Comparison of ENCODE assay signal across 11 cellular contexts in the genomic region with DNA sequence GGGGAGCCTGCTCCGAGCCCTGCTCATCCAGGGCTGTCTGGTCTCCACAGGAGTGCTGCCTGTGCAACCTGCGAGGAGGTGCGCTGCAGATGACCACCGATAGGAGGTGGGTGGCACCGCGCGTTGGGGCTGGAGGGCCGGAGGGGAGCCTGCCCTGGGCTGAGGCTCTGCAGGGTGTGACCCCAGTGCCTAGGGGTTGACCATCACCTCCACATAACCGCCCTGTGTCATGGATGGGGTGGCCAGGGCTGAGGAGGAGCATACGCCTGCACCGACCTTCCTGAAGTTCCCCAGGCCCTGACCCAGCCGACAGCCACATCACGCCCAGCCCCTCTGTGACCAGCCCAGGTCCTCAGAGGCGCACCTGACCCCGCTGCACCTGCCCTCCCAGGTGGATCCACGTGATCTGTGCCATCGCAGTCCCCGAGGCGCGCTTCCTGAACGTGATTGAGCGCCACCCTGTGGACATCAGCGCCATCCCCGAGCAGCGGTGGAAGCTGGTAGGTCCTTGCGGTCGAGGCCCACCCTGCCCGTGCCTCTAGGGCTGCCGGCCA.
DNase-seq lines count a peak whose midpoint lies in the region; ATAC-seq and TF ChIP-seq lines count a peak whose summit lies in the region.
"Had no signal": no experiment of that assay in that cellular context is flagged by ENCODE, and none has a peak within 500 bp of the region (broad histone marks: within the 10 kb centered on the region; RNA-seq: fewer than 3 reads in every experiment).

No MANE protein-coding gene starts in this region.

- TF ChIP-seq CTCF in chondrocyte (IDR thresholded peaks at IDR 0.05) (peak; percentile 60), tibial nerve (IDR thresholded peaks at IDR 0.05) (peak in 2 of 5 experiments; percentile 35 to 49)

- peaks cover 0 to 100% (median 15%) of the 10 kb centered on the region in 3 donors for H3K36me3 ChIP-seq in tibial nerve

- H3K9me3 Mint-ChIP-seq in chondrocyte (ENCODE audit: low read depth) (no peaks in the 10 kb centered on the region), naive B cell (peaks cover 0 to 4% (median 0%) of the 10 kb centered on the region in 7 donors)
- H3K9me3 Mint-ChIP-seq: central memory CD8-positive, alpha-beta T cell had no signal

- H3K36me3 Mint-ChIP-seq in chondrocyte (ENCODE audit: low read depth) (peaks cover 20% of the 10 kb centered on the region), naive B cell (peaks cover 8 to 14% of the 10 kb centered on the region in 2 donors)

- WGBS in tibial nerve, 2 donors: 74 to 77% methylated on average over 13 to 29 of the region's 29 CpGs

- TF ChIP-seq POLR2A in tibial nerve (IDR thresholded peaks at IDR 0.05): no peak

- peaks cover 0 to 12% (median 0%) of the 10 kb centered on the region in 4 donors for H3K4me1 ChIP-seq in tibial nerve

- H3K27ac Mint-ChIP-seq in chondrocyte (ENCODE audit: unreplicated experiment) (no peak overlapping the region), naive B cell (peak overlapping the region in 5 of 6 donors; percentile 56 to 100 (median 98))

- H3K4me1 Mint-ChIP-seq in chondrocyte (ENCODE audit: low read depth) (peaks cover 13% of the 10 kb centered on the region), naive B cell (peaks cover 33 to 58% (median 47%) of the 10 kb centered on the region in 3 donors)

- peak overlapping the region in 1 of 4 donors; percentile 3 for H3K27ac ChIP-seq in tibial nerve

- DNase-seq in NCI-H1417 (lab: John Stamatoyannopoulos, UW) (peak in 2 of 3 experiments; percentile 27 to 39), NCI-H1417 treated with DMSO at 0.1 percent for 48 hours (lab: John Stamatoyannopoulos, UW) (no peak), chondrocyte (ENCODE audit: low spot score) (no peak), naive B cell (no peak), UCSD-AML1 (lab: John Stamatoyannopoulos, UW; ENCODE audit: unreplicated experiment) (no peak), tibial nerve (ENCODE audit: low spot score in 2 of 2) (no peak)
- DNase-seq: NCI-H2171 treated with DMSO at 0.1 percent for 48 hours, spleen had no signal

- no peaks in the 10 kb centered on the region for H3K9me3 ChIP-seq in tibial nerve
- H3K9me3 ChIP-seq: spleen had no signal

- TF ChIP-seq RAD21 in Ishikawa (IDR thresholded peaks at IDR 0.05; ENCODE audit: low read depth): peak; percentile 3; the same call in 1 of the 2 replicates

- H3K4me3 Mint-ChIP-seq in chondrocyte (ENCODE audit: unreplicated experiment) (no peak overlapping the region), naive B cell (peak overlapping the region in 6 of 8 donors; percentile 16 to 92 (median 78))

- H3K27me3 ChIP-seq in tibial nerve: no peaks in the 10 kb centered on the region
- H3K27me3 ChIP-seq: spleen had no signal

- TF ChIP-seq EP300 in Ishikawa (IDR thresholded peaks at IDR 0.05; ENCODE audit: borderline replicate concordance): no peak
- TF ChIP-seq EP300 in tibial nerve (IDR thresholded peaks at IDR 0.05): no peak

- ATAC-seq in naive B cell (ENCODE audit: low read depth in 2 of 2): no peak
- ATAC-seq in HG02852 (IDR thresholded peaks at IDR 0.05; ENCODE audit: unreplicated experiment): no peak

- H3K4me3 ChIP-seq in tibial nerve: no peak overlapping the region
- H3K4me3 ChIP-seq: spleen had no signal

- H3K27me3 Mint-ChIP-seq in chondrocyte (ENCODE audit: low read depth) (no peaks in the 10 kb centered on the region), naive B cell (no peaks in the 10 kb centered on the region)
- H3K27me3 Mint-ChIP-seq: central memory CD8-positive, alpha-beta T cell had no signal

TF ChIP-seq in Ishikawa, 13 proteins besides CTCF, POLR2A, EP300 and RAD21:
- TF ChIP-seq NFIC (IDR thresholded peaks at IDR 0.05) (no peak), TCF12 (IDR thresholded peaks at IDR 0.05; ENCODE audit: low read depth) (no peak), TEAD4 (IDR thresholded peaks at IDR 0.05) (no peak), ZBTB7A (IDR thresholded peaks at IDR 0.05; ENCODE audit: low read depth) (no peak), EGR1 (IDR thresholded peaks at IDR 0.05) (no peak), CREB1 (IDR thresholded peaks at IDR 0.05; ENCODE audit: low read depth) (no peak), CEBPB (IDR thresholded peaks at IDR 0.05) (no peak), FOXM1 (IDR thresholded peaks at IDR 0.05; ENCODE audit: borderline replicate concordance, low read depth) (no peak), TAF1 (IDR thresholded peaks at IDR 0.05; ENCODE audit: low read depth) (no peak), YY1 (IDR thresholded peaks at IDR 0.05; ENCODE audit: low read depth) (no peak)
- TF ChIP-seq, protein P1, sequence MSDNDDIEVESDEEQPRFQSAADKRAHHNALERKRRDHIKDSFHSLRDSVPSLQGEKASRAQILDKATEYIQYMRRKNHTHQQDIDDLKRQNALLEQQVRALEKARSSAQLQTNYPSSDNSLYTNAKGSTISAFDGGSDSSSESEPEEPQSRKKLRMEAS (IDR thresholded peaks at IDR 0.05): no peak
- TF ChIP-seq, protein P2, sequence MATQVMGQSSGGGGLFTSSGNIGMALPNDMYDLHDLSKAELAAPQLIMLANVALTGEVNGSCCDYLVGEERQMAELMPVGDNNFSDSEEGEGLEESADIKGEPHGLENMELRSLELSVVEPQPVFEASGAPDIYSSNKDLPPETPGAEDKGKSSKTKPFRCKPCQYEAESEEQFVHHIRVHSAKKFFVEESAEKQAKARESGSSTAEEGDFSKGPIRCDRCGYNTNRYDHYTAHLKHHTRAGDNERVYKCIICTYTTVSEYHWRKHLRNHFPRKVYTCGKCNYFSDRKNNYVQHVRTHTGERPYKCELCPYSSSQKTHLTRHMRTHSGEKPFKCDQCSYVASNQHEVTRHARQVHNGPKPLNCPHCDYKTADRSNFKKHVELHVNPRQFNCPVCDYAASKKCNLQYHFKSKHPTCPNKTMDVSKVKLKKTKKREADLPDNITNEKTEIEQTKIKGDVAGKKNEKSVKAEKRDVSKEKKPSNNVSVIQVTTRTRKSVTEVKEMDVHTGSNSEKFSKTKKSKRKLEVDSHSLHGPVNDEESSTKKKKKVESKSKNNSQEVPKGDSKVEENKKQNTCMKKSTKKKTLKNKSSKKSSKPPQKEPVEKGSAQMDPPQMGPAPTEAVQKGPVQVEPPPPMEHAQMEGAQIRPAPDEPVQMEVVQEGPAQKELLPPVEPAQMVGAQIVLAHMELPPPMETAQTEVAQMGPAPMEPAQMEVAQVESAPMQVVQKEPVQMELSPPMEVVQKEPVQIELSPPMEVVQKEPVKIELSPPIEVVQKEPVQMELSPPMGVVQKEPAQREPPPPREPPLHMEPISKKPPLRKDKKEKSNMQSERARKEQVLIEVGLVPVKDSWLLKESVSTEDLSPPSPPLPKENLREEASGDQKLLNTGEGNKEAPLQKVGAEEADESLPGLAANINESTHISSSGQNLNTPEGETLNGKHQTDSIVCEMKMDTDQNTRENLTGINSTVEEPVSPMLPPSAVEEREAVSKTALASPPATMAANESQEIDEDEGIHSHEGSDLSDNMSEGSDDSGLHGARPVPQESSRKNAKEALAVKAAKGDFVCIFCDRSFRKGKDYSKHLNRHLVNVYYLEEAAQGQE (IDR thresholded peaks at IDR 0.05; ENCODE audit: low read depth): no peak
- TF ChIP-seq, protein P3, sequence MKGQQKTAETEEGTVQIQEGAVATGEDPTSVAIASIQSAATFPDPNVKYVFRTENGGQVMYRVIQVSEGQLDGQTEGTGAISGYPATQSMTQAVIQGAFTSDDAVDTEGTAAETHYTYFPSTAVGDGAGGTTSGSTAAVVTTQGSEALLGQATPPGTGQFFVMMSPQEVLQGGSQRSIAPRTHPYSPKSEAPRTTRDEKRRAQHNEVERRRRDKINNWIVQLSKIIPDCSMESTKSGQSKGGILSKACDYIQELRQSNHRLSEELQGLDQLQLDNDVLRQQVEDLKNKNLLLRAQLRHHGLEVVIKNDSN (IDR thresholded peaks at IDR 0.05): no peak

Comparison
In these comparisons a context has a peak if more than half of its experiments do, and no peak if none do; other contexts are left out.
1. DNase-seq: peak in NCI-H1417 (2 of 3); none in NCI-H1417 treated with DMSO at 0.1 percent for 48 hours (single experiment), chondrocyte (single experiment), naive B cell (single experiment), UCSD-AML1 (single experiment) and tibial nerve (0 of 2).